Comparison of ENCODE assay signal across 3 cellular contexts in the genomic region with DNA sequence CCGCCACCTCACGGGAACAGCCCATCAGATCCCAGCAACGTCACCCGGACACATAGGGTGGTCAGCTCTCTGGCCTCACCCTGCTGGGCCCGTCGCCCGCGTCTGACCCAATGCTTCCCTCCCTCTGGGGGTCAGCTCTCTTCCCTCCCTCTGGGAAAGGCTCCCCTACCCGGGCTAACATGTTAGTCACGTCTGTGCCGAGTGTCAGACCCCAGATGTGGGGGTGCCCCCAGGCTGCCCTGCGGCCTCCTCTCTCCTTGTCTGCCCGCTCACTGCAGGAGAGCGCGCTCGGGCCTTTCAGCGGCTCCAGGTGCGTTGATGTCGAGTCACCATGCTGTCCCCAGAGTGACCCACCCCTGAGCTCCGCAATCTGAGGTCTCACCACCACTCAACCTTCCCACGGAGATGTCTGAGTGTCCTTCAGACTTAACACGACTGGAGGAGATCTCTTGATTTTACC.
TF ChIP-seq lines count a peak whose summit lies in the region.

No MANE protein-coding gene starts in this region.

TF ChIP-seq in K562, 482 proteins besides CTCF, POLR2A, EP300 and RAD21:
- TF ChIP-seq NBN (IDR thresholded peaks at IDR 0.05; ENCODE audit: low read depth) = no peak
- no peak for TF ChIP-seq C11orf30 (IDR thresholded peaks at IDR 0.05; ENCODE audit: low read depth)
- no peak for TF ChIP-seq SNAPC5 (CRISPR knock-in tag; IDR thresholded peaks at IDR 0.05)
- no peak for TF ChIP-seq SNIP1 (IDR thresholded peaks at IDR 0.05; ENCODE audit: low read depth)
- TF ChIP-seq, protein P1, sequence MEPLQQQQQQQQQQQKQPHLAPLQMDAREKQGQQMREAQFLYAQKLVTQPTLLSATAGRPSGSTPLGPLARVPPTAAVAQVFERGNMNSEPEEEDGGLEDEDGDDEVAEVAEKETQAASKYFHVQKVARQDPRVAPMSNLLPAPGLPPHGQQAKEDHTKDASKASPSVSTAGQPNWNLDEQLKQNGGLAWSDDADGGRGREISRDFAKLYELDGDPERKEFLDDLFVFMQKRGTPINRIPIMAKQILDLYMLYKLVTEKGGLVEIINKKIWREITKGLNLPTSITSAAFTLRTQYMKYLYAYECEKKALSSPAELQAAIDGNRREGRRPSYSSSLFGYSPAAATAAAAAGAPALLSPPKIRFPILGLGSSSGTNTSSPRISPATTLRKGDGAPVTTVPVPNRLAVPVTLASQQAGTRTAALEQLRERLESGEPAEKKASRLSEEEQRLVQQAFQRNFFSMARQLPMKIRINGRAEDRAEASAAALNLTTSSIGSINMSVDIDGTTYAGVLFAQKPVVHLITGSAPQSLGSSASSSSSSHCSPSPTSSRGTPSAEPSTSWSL (CRISPR knock-in tag; IDR thresholded peaks at IDR 0.05; ENCODE audit: borderline replicate concordance) = no peak
- TF ChIP-seq ETV5 (CRISPR knock-in tag; IDR thresholded peaks at IDR 0.05; ENCODE audit: low read depth) = no peak
- no peak for TF ChIP-seq ZSCAN32 (CRISPR knock-in tag; IDR thresholded peaks at IDR 0.05)
- no peak for TF ChIP-seq SFPQ (IDR thresholded peaks at IDR 0.05; ENCODE audit: low read depth, low read length)
- TF ChIP-seq CXXC5 (CRISPR knock-in tag; IDR thresholded peaks at IDR 0.05) = no peak
- TF ChIP-seq ZNF408 (CRISPR knock-in tag; IDR thresholded peaks at IDR 0.05; ENCODE audit: low read depth) = no peak
- TF ChIP-seq SMAD4 (CRISPR knock-in tag; conservative IDR thresholded peaks at IDR 0.05) = no peak

TF ChIP-seq in HepG2, 621 proteins besides CTCF, POLR2A, EP300 and RAD21:
- TF ChIP-seq BCLAF1 (IDR thresholded peaks at IDR 0.05) (no peak), ARNTL (CRISPR knock-in tag; IDR thresholded peaks at IDR 0.05) (no peak), ISX (CRISPR knock-in tag; conservative IDR thresholded peaks at IDR 0.05) (no peak), MLLT10 (CRISPR knock-in tag; IDR thresholded peaks at IDR 0.05) (no peak), REL (CRISPR knock-in tag; conservative IDR thresholded peaks at IDR 0.05) (no peak), ZNF441 (CRISPR knock-in tag; IDR thresholded peaks at IDR 0.05; ENCODE audit: borderline replicate concordance) (no peak), ZNF773 (CRISPR knock-in tag; IDR thresholded peaks at IDR 0.05; ENCODE audit: borderline replicate concordance) (no peak), SNRNP70 (IDR thresholded peaks at IDR 0.05; ENCODE audit: low read depth, low read length) (no peak), HCFC1 (IDR thresholded peaks at IDR 0.05; ENCODE audit: low read depth, low read length) (no peak), SPEN (CRISPR knock-in tag; IDR thresholded peaks at IDR 0.05; ENCODE audit: low read depth) (no peak)
- TF ChIP-seq, protein P2, sequence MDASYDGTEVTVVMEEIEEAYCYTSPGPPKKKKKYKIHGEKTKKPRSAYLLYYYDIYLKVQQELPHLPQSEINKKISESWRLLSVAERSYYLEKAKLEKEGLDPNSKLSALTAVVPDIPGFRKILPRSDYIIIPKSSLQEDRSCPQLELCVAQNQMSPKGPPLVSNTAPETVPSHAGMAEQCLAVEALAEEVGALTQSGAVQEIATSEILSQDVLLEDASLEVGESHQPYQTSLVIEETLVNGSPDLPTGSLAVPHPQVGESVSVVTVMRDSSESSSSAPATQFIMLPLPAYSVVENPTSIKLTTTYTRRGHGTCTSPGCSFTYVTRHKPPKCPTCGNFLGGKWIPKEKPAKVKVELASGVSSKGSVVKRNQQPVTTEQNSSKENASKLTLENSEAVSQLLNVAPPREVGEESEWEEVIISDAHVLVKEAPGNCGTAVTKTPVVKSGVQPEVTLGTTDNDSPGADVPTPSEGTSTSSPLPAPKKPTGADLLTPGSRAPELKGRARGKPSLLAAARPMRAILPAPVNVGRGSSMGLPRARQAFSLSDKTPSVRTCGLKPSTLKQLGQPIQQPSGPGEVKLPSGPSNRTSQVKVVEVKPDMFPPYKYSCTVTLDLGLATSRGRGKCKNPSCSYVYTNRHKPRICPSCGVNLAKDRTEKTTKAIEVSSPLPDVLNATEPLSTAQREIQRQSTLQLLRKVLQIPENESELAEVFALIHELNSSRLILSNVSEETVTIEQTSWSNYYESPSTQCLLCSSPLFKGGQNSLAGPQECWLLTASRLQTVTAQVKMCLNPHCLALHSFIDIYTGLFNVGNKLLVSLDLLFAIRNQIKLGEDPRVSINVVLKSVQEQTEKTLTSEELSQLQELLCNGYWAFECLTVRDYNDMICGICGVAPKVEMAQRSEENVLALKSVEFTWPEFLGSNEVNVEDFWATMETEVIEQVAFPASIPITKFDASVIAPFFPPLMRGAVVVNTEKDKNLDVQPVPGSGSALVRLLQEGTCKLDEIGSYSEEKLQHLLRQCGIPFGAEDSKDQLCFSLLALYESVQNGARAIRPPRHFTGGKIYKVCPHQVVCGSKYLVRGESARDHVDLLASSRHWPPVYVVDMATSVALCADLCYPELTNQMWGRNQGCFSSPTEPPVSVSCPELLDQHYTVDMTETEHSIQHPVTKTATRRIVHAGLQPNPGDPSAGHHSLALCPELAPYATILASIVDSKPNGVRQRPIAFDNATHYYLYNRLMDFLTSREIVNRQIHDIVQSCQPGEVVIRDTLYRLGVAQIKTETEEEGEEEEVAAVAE (CRISPR knock-in tag; IDR thresholded peaks at IDR 0.05; ENCODE audit: borderline replicate concordance) = no peak
- TF ChIP-seq, protein P3, sequence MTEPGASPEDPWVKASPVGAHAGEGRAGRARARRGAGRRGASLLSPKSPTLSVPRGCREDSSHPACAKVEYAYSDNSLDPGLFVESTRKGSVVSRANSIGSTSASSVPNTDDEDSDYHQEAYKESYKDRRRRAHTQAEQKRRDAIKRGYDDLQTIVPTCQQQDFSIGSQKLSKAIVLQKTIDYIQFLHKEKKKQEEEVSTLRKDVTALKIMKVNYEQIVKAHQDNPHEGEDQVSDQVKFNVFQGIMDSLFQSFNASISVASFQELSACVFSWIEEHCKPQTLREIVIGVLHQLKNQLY (CRISPR knock-in tag; IDR thresholded peaks at IDR 0.05) = no peak

TF ChIP-seq in WTC11, 78 proteins besides CTCF, POLR2A, EP300 and RAD21:
- TF ChIP-seq MAX (CRISPR knock-in tag; IDR thresholded peaks at IDR 0.05) (no peak), OVOL2 (CRISPR knock-in tag; IDR thresholded peaks at IDR 0.05; ENCODE audit: borderline replicate concordance) (no peak), HMGA2 (CRISPR knock-in tag; IDR thresholded peaks at IDR 0.05) (no peak), JAZF1 (CRISPR knock-in tag; IDR thresholded peaks at IDR 0.05) (no peak), ZNF416 (CRISPR knock-in tag; IDR thresholded peaks at IDR 0.05) (no peak), STAT6 (CRISPR knock-in tag; conservative IDR thresholded peaks at IDR 0.05; ENCODE audit: low read depth) (no peak), MYBL2 (CRISPR knock-in tag; IDR thresholded peaks at IDR 0.05) (no peak), ATF1 (CRISPR knock-in tag; IDR thresholded peaks at IDR 0.05) (no peak), PREB (CRISPR knock-in tag; IDR thresholded peaks at IDR 0.05; ENCODE audit: borderline replicate concordance) (no peak)
- TF ChIP-seq, protein P4, sequence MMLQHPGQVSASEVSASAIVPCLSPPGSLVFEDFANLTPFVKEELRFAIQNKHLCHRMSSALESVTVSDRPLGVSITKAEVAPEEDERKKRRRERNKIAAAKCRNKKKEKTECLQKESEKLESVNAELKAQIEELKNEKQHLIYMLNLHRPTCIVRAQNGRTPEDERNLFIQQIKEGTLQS (CRISPR knock-in tag; conservative IDR thresholded peaks at IDR 0.05) = no peak
